In the genomic region with DNA sequence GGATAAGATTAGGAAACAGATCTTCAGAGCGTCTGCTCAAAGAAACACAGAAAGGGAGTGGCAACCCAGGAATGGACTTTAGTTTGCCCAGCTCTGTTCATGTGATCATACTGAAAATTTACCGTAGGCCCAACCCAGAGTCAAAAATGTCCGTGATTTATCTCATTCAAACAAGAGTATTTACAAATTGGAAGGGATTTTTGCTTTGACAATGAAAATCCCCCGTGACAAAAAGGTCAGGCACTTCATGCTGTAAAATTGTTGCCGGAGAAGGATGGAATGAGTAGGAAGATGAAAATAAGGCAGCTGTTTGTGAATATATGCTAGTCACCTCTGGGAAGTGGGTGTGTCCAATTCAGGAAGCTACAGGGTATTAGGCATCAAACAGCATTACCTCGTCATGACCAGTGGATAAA, we compare ENCODE assay signal across 12 cellular contexts. TPM values are rescaled to one million over a fixed set of nuclear protein-coding genes. Genes with fewer than 3 reads are reported as not detected.
DNase-seq lines count a peak whose midpoint lies in the region; ATAC-seq, FAIRE-seq and TF ChIP-seq lines count a peak whose summit lies in the region.
"Had no signal": no experiment of that assay in that cellular context is flagged by ENCODE, and none has a peak within 500 bp of the region (broad histone marks: within the 10 kb centered on the region; RNA-seq: fewer than 3 reads in every experiment).

No MANE protein-coding gene starts in this region.

- peak overlapping the region in 1 of 8 donors; percentile 5 for H3K27ac Mint-ChIP-seq in CD8-positive, alpha-beta memory T cell
- peak overlapping the region; percentile 61 to 90 for H3K27ac Mint-ChIP-seq in natural killer cell treated with Interleukin-12 subunit alpha and Interleukin-12 subunit beta and Interleukin-15 and Interleukin-18, amount 100 ng/mL, for 72 hours
- no peak overlapping the region for H3K27ac Mint-ChIP-seq in chondrocyte (ENCODE audit: unreplicated experiment)

- peaks cover 0 to 2% (median 0%) of the 10 kb centered on the region in 5 donors for H3K9me3 Mint-ChIP-seq in CD8-positive, alpha-beta memory T cell
- H3K9me3 Mint-ChIP-seq in natural killer cell treated with Interleukin-12 subunit alpha and Interleukin-12 subunit beta and Interleukin-15 and Interleukin-18, amount 100 ng/mL, for 72 hours: peaks cover 5% of the 10 kb centered on the region
- no peaks in the 10 kb centered on the region for H3K9me3 Mint-ChIP-seq in chondrocyte (ENCODE audit: low read depth)

- no peak for FAIRE-seq in frontal cortex (lab: Jason Lieb, UNC)

- CTCF ChIA-PET in CD8-positive, alpha-beta memory T cell (lab: Charles Lee): no interaction called here

- peaks cover 27% of the 10 kb centered on the region for H3K4me1 ChIP-seq in CD8-positive, alpha-beta memory T cell (ENCODE audit: insufficient read depth, low read length)
- peaks cover 5% of the 10 kb centered on the region for H3K4me1 ChIP-seq in SJCRH30
- peaks cover 18 to 29% of the 10 kb centered on the region in 2 donors for H3K4me1 ChIP-seq in duodenal mucosa (ENCODE audit: control insufficient read depth in 1 of 2, insufficient read depth in 2 of 2, low read length in 2 of 2)

- no peaks in the 10 kb centered on the region for H3K36me3 Mint-ChIP-seq in CD8-positive, alpha-beta memory T cell
- H3K36me3 Mint-ChIP-seq in natural killer cell treated with Interleukin-12 subunit alpha and Interleukin-12 subunit beta and Interleukin-15 and Interleukin-18, amount 100 ng/mL, for 72 hours: peaks cover 6% of the 10 kb centered on the region
- H3K36me3 Mint-ChIP-seq in chondrocyte (ENCODE audit: low read depth): no peaks in the 10 kb centered on the region

- no peaks in the 10 kb centered on the region for H3K27me3 ChIP-seq in CD8-positive, alpha-beta memory T cell (ENCODE audit: insufficient read depth, low read length, poor library complexity, severe bottlenecking)
- no peaks in the 10 kb centered on the region for H3K27me3 ChIP-seq in SJCRH30
- no peaks in the 10 kb centered on the region for H3K27me3 ChIP-seq in duodenal mucosa (ENCODE audit: control insufficient read depth in 1 of 2, insufficient read depth in 2 of 2, low read length in 2 of 2)

- DNase-seq in CD8-positive, alpha-beta memory T cell: no peak
- DNase-seq in SJCRH30: peak in 1 of 2 experiments; percentile 33
- DNase-seq in natural killer cell treated with Interleukin-12 subunit alpha and Interleukin-12 subunit beta and Interleukin-15 and Interleukin-18, amount 100 ng/mL, for 72 hours (ENCODE audit: low spot score): no peak
- DNase-seq in frontal cortex (ENCODE audit: low spot score in 2 of 2): no peak
- DNase-seq in NCI-H526 treated with DMSO at 0.1 percent for 48 hours (lab: John Stamatoyannopoulos, UW): no peak
- no peak for DNase-seq in chondrocyte (ENCODE audit: low spot score)
- DNase-seq: activated CD4-positive, alpha-beta T cell treated with anti-CD3 and anti-CD28 coated beads, Interleukin-2, amount 50 U/mL, for 4 hours; amniotic stem cell; mesenchymal stem cell; substantia nigra had no signal

- H3K27me3 Mint-ChIP-seq in CD8-positive, alpha-beta memory T cell: peaks cover 0 to 1% of the 10 kb centered on the region in 2 donors
- no peaks in the 10 kb centered on the region for H3K27me3 Mint-ChIP-seq in natural killer cell treated with Interleukin-12 subunit alpha and Interleukin-12 subunit beta and Interleukin-15 and Interleukin-18, amount 100 ng/mL, for 72 hours
- peaks cover 8% of the 10 kb centered on the region for H3K27me3 Mint-ChIP-seq in chondrocyte (ENCODE audit: low read depth)

- no peak for ATAC-seq in natural killer cell treated with Interleukin-12 subunit alpha and Interleukin-12 subunit beta and Interleukin-15 and Interleukin-18, amount 100 ng/mL, for 72 hours
- no peak for ATAC-seq in GM19452 (IDR thresholded peaks at IDR 0.05; ENCODE audit: unreplicated experiment)

- peak overlapping the region; percentile 9 to 44 for H3K9ac ChIP-seq in duodenal mucosa (ENCODE audit: low read depth in 1 of 2, low read length in 2 of 2)

- POLR2A ChIA-PET in CD8-positive, alpha-beta memory T cell (lab: Charles Lee): no interaction called here

- H3K4me1 Mint-ChIP-seq in CD8-positive, alpha-beta memory T cell: peaks cover 17 to 40% (median 29%) of the 10 kb centered on the region in 3 donors
- H3K4me1 Mint-ChIP-seq in natural killer cell treated with Interleukin-12 subunit alpha and Interleukin-12 subunit beta and Interleukin-15 and Interleukin-18, amount 100 ng/mL, for 72 hours (ENCODE audit: low read depth in 2 of 2): peaks cover 27 to 35% of the 10 kb centered on the region in 2 donors
- H3K4me1 Mint-ChIP-seq in chondrocyte (ENCODE audit: low read depth): peaks cover 13% of the 10 kb centered on the region

- no peak for TF ChIP-seq CTCF in chondrocyte (IDR thresholded peaks at IDR 0.05)

- peak overlapping the region in 4 of 7 donors; percentile 11 to 63 (median 34) for H3K4me3 Mint-ChIP-seq in CD8-positive, alpha-beta memory T cell
- H3K4me3 Mint-ChIP-seq in natural killer cell treated with Interleukin-12 subunit alpha and Interleukin-12 subunit beta and Interleukin-15 and Interleukin-18, amount 100 ng/mL, for 72 hours: peak overlapping the region; percentile 78
- H3K4me3 Mint-ChIP-seq in chondrocyte (ENCODE audit: unreplicated experiment): no peak overlapping the region

- no peaks in the 10 kb centered on the region for H3K9me3 ChIP-seq in CD8-positive, alpha-beta memory T cell (ENCODE audit: low read length)
- H3K9me3 ChIP-seq in SJCRH30 (replicated peaks) (no peaks in the 10 kb centered on the region), duodenal mucosa (ENCODE audit: control insufficient read depth in 1 of 2, low read length in 2 of 2) (no peaks in the 10 kb centered on the region)

- no peak overlapping the region for H3K27ac ChIP-seq in CD8-positive, alpha-beta memory T cell (ENCODE audit: low read depth, low read length)
- no peak overlapping the region for H3K27ac ChIP-seq in SJCRH30
- peak overlapping the region; percentile 61 for H3K27ac ChIP-seq in duodenal mucosa (ENCODE audit: low read depth, low read length)

- H3K4me3 ChIP-seq in CD8-positive, alpha-beta memory T cell (ENCODE audit: low read length): peak overlapping the region; percentile 45
- H3K4me3 ChIP-seq in SJCRH30 (peak overlapping the region; percentile 39), duodenal mucosa (ENCODE audit: low read depth in 1 of 2, low read length in 2 of 2) (peak overlapping the region; percentile 60 to 69)

- no peaks in the 10 kb centered on the region for H3K36me3 ChIP-seq in CD8-positive, alpha-beta memory T cell (ENCODE audit: insufficient read depth, low read length)
- no peaks in the 10 kb centered on the region for H3K36me3 ChIP-seq in SJCRH30
- no peaks in the 10 kb centered on the region for H3K36me3 ChIP-seq in duodenal mucosa (ENCODE audit: control insufficient read depth in 1 of 2, insufficient read depth in 2 of 2, low read length in 2 of 2)

RNA-seq across cellular contexts. Expression of gene SULT1B1, which starts 1.2 kb away (rescaled TPM):
- total RNA-seq in CD8-positive, alpha-beta memory T cell: under 1 TPM; 0.20 to 0.22 TPM
- 1.8 TPM for polyA plus RNA-seq in CD8-positive, alpha-beta memory T cell
- total RNA-seq in SJCRH30 (2014; rRNA removed; shearing (Covaris generic)): 0.02 and 0.28 TPM in 2 replicates
- total RNA-seq in natural killer cell treated with Interleukin-12 subunit alpha and Interleukin-12 subunit beta and Interleukin-15 and Interleukin-18, amount 100 ng/mL, for 72 hours: 1 to 10 TPM in 1 of 2 donors, under 1 TPM in 1; 0.08 to 1.1 TPM
- total RNA-seq in frontal cortex (0.41 TPM), chondrocyte (0.15 to 0.52 TPM (median 0.51 TPM) in 3 replicates)
